2 cellular contexts compared by ENCODE assay signal in genomic region chr15:40249477-40250303, GRCh38.
TF ChIP-seq lines count a peak whose summit lies in the region.

No MANE protein-coding gene starts in this region.

TF ChIP-seq in HepG2, 621 proteins besides CTCF, POLR2A, EP300 and RAD21:
- TF ChIP-seq CREM (IDR thresholded peaks at IDR 0.05) (no peak), CREM (CRISPR knock-in tag; IDR thresholded peaks at IDR 0.05) (no peak), NR0B2 (CRISPR knock-in tag; IDR thresholded peaks at IDR 0.05) (no peak), RXRA (CRISPR knock-in tag; IDR thresholded peaks at IDR 0.05) (no peak), ZKSCAN8 (CRISPR knock-in tag; IDR thresholded peaks at IDR 0.05; ENCODE audit: borderline replicate concordance) (no peak), MNT (IDR thresholded peaks at IDR 0.05) (no peak), RORA (CRISPR knock-in tag; IDR thresholded peaks at IDR 0.05) (no peak), ZNF101 (CRISPR knock-in tag; IDR thresholded peaks at IDR 0.05; ENCODE audit: borderline replicate concordance, low read depth) (no peak), ARHGAP35 (CRISPR knock-in tag; IDR thresholded peaks at IDR 0.05; ENCODE audit: borderline replicate concordance) (no peak)

TF ChIP-seq in K562, 482 proteins besides CTCF, POLR2A, EP300 and RAD21 (continues in another document):
- no peak for TF ChIP-seq ZFPM2 (CRISPR knock-in tag; IDR thresholded peaks at IDR 0.05)
- TF ChIP-seq NR0B1 (IDR thresholded peaks at IDR 0.05; ENCODE audit: partially characterized antibody) = no peak
- no peak for TF ChIP-seq ESRRB (CRISPR knock-in tag; IDR thresholded peaks at IDR 0.05; ENCODE audit: borderline replicate concordance)
- TF ChIP-seq PATZ1 (CRISPR knock-in tag; IDR thresholded peaks at IDR 0.05; ENCODE audit: borderline replicate concordance) = no peak
- TF ChIP-seq POLR3G (IDR thresholded peaks at IDR 0.05; ENCODE audit: extremely low read depth, insufficient read length, insufficient replicate concordance) = no peak
- TF ChIP-seq HMBOX1 (IDR thresholded peaks at IDR 0.05) = 0 out of 2 replicates have a peak, but pooled peaks have one; percentile 51
- TF ChIP-seq KAT2B (IDR thresholded peaks at IDR 0.05; ENCODE audit: low read depth, low read length) = no peak
- TF ChIP-seq POLR2G (IDR thresholded peaks at IDR 0.05; ENCODE audit: low read depth, low read length) = no peak
- peak; percentile 54; the same call in 1 of the 2 replicates for TF ChIP-seq SOX6 (IDR thresholded peaks at IDR 0.05)
- TF ChIP-seq CSDE1 (IDR thresholded peaks at IDR 0.05) = no peak
- TF ChIP-seq GATA2 (CRISPR knock-in tag; IDR thresholded peaks at IDR 0.05) = peak; percentile 66
- no peak for TF ChIP-seq ZNF408 (CRISPR knock-in tag; IDR thresholded peaks at IDR 0.05; ENCODE audit: low read depth)
- no peak for TF ChIP-seq HEY1 (CRISPR knock-in tag; IDR thresholded peaks at IDR 0.05; ENCODE audit: borderline replicate concordance)
- TF ChIP-seq PREB (CRISPR knock-in tag; IDR thresholded peaks at IDR 0.05) = no peak
- TF ChIP-seq ZNF639 (CRISPR knock-in tag; conservative IDR thresholded peaks at IDR 0.05 in 1 of 2, IDR thresholded peaks at IDR 0.05 in 1 of 2) = no peak
- TF ChIP-seq SMARCE1 (IDR thresholded peaks at IDR 0.05) = peak; percentile 68; the same call in 1 of the 2 replicates
- TF ChIP-seq KAT8 (IDR thresholded peaks at IDR 0.05; ENCODE audit: low read depth) = no peak
- TF ChIP-seq CBFB (CRISPR knock-in tag; IDR thresholded peaks at IDR 0.05) = 0 out of 2 replicates have a peak, but pooled peaks have one; percentile 16
- TF ChIP-seq YY1 (IDR thresholded peaks at IDR 0.05; ENCODE audit: borderline replicate concordance in 1 of 3, control insufficient read depth in 1 of 3, extremely low read depth in 1 of 3, insufficient read depth in 3 of 3, insufficient read length in 1 of 3, insufficient replicate concordance in 2 of 3, low read depth in 1 of 3, low read length in 2 of 3) = peak in 1 of 3 experiments; percentile 30
- TF ChIP-seq MLLT1 (IDR thresholded peaks at IDR 0.05) = peak in 1 of 2 experiments; percentile 56; a peak in 1 of 4 replicates
- TF ChIP-seq RBBP5 (IDR thresholded peaks at IDR 0.05; ENCODE audit: borderline replicate concordance, insufficient read depth, low read length, poor library complexity, severe bottlenecking) = no peak
- TF ChIP-seq ZNF699 (CRISPR knock-in tag; IDR thresholded peaks at IDR 0.05; ENCODE audit: insufficient replicate concordance) = no peak
- no peak for TF ChIP-seq ID3 (CRISPR knock-in tag; IDR thresholded peaks at IDR 0.05)
- TF ChIP-seq ID3 (tag; IDR thresholded peaks at IDR 0.05) = 0 out of 2 replicates have a peak, but pooled peaks have one; percentile 35
- no peak for TF ChIP-seq ASH1L (IDR thresholded peaks at IDR 0.05; ENCODE audit: borderline replicate concordance, low read depth, partially characterized antibody)
- peak; percentile 22; the same call in 1 of the 2 replicates for TF ChIP-seq ARID1B (IDR thresholded peaks at IDR 0.05)
- TF ChIP-seq TFAM (CRISPR knock-in tag; conservative IDR thresholded peaks at IDR 0.05) = no peak
- no peak for TF ChIP-seq YBX1 (IDR thresholded peaks at IDR 0.05)
- no peak for TF ChIP-seq NFIX (CRISPR knock-in tag; IDR thresholded peaks at IDR 0.05; ENCODE audit: low read depth)
- TF ChIP-seq GTF2B (IDR thresholded peaks at IDR 0.05; ENCODE audit: extremely low read depth, insufficient read length) = no peak
- TF ChIP-seq KLF1 (tag; IDR thresholded peaks at IDR 0.05) = no peak
- no peak for TF ChIP-seq CEBPG (CRISPR knock-in tag; IDR thresholded peaks at IDR 0.05)
- no peak for TF ChIP-seq CEBPG (tag; conservative IDR thresholded peaks at IDR 0.05 in 1 of 2, IDR thresholded peaks at IDR 0.05 in 1 of 2)
- 0 out of 2 replicates have a peak, but pooled peaks have one; percentile 3 for TF ChIP-seq JUND (IDR thresholded peaks at IDR 0.05; ENCODE audit: borderline replicate concordance, low read depth, low read length)
- TF ChIP-seq JUND (tag; IDR thresholded peaks at IDR 0.05; ENCODE audit: borderline replicate concordance, low read depth, low read length) = no peak
- TF ChIP-seq HOXB6 (CRISPR knock-in tag; IDR thresholded peaks at IDR 0.05; ENCODE audit: borderline replicate concordance) = no peak
- 0 out of 2 replicates have a peak, but pooled peaks have one; percentile 47 for TF ChIP-seq RREB1 (CRISPR knock-in tag; IDR thresholded peaks at IDR 0.05)
- TF ChIP-seq XRCC4 (IDR thresholded peaks at IDR 0.05; ENCODE audit: extremely low read depth, insufficient read depth, insufficient read length) = no peak
- no peak for TF ChIP-seq KHSRP (IDR thresholded peaks at IDR 0.05)
- no peak for TF ChIP-seq ZNF57 (CRISPR knock-in tag; IDR thresholded peaks at IDR 0.05)
- no peak for TF ChIP-seq GATAD2B (IDR thresholded peaks at IDR 0.05; ENCODE audit: borderline replicate concordance)
- no peak for TF ChIP-seq GABPA (tag; conservative IDR thresholded peaks at IDR 0.05; ENCODE audit: low read depth)
- no peak for TF ChIP-seq DACH1 (IDR thresholded peaks at IDR 0.05; ENCODE audit: partially characterized antibody)
- peak; percentile 80; the same call in 1 of the 2 replicates for TF ChIP-seq ESRRA (IDR thresholded peaks at IDR 0.05; ENCODE audit: borderline replicate concordance, low read depth)
- 0 out of 2 replicates have a peak, but pooled peaks have one; percentile 21 for TF ChIP-seq MTA1 (IDR thresholded peaks at IDR 0.05; ENCODE audit: borderline replicate concordance)
- peak in 1 of 2 experiments; percentile 66; a peak in 1 of 4 replicates for TF ChIP-seq RCOR1 (IDR thresholded peaks at IDR 0.05; ENCODE audit: borderline replicate concordance in 1 of 2, low read depth in 2 of 2, low read length in 2 of 2)
